20 cellular contexts compared by ENCODE assay signal in the genomic region with DNA sequence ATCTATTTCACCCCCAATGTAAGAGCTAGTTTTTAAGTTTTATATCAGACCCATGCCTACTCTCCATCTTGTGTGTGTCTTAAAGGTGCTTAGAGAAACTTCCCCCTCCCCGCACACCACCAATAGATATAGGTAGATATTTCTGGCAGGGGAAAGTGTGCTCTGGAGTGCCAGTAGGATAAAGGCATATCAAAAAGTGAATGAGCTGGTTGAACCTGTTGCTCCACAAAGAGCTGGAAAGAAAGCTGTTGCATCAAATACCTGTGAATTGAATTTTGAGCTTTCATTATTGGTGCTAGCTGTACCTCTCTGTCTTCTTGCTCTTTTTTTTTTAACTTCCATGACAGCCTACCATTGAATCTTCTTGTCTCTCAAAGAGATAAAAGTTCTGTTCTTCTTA. TPM values are rescaled to one million over a fixed set of nuclear protein-coding genes. Genes with fewer than 3 reads are reported as not detected.
A peak's percentile ranks its signal among the peaks of the same experiment; 100 is the strongest.
DNase-seq lines count a peak whose midpoint lies in the region; ATAC-seq lines count a peak whose summit lies in the region.
"Had no signal": no experiment of that assay in that cellular context is flagged by ENCODE, and none has a peak within 500 bp of the region (broad histone marks: within the 10 kb centered on the region; RNA-seq: fewer than 3 reads in every experiment).

No MANE protein-coding gene starts in this region.

- DNase-seq in T-helper 1 cell (no peak), ureter (ENCODE audit: low spot score) (no peak)
- DNase-seq in CD4-positive, alpha-beta memory T cell = no peak
- no peak for DNase-seq in activated T-helper 1 cell treated with anti-CD3 and anti-CD28 coated beads, Interleukin-12 subunit alpha, Interleukin-12 subunit beta, Interleukin-2, Interleukin-4 antibody, amounts not matched to agents 30 ng/mL and 10 ng/mL and 1 ng/mL, durations not matched to agents 14 hours and 24 hours and 36 hours (ENCODE audit: low spot score)
- DNase-seq in naive thymus-derived CD4-positive, alpha-beta T cell = no peak
- DNase-seq: activated naive CD4-positive, alpha-beta T cell treated with anti-CD3 and anti-CD28 coated beads for 36 hours; DMS79; H7; NCI-H1417; NCI-H2171; NCI-H774; SJCRH30; T-helper 9 cell had no signal

- peaks cover 29% of the 10 kb centered on the region for H3K36me3 Mint-ChIP-seq in T-helper 1 cell treated with Interleukin-12 subunit alpha and Interleukin-12 subunit beta and Interleukin-4 antibody, amounts not matched to agents 30 μg/mL and 1 μg/mL, for 36 hours (ENCODE audit: low read depth)
- H3K36me3 Mint-ChIP-seq in CD4-positive, alpha-beta memory T cell = peaks cover 22 to 43% of the 10 kb centered on the region in 2 donors
- peaks cover 27% of the 10 kb centered on the region for H3K36me3 Mint-ChIP-seq in activated T-helper 1 cell treated with anti-CD3 and anti-CD28 coated beads, Interleukin-12 subunit alpha, Interleukin-12 subunit beta, Interleukin-2, Interleukin-4 antibody, amounts not matched to agents 30 ng/mL and 10 ng/mL and 1 ng/mL, durations not matched to agents 14 hours and 24 hours and 36 hours (ENCODE audit: low read depth)
- peaks cover 4 to 21% (median 18%) of the 10 kb centered on the region in 5 donors for H3K36me3 Mint-ChIP-seq in naive thymus-derived CD4-positive, alpha-beta T cell

- H3K9me3 Mint-ChIP-seq in T-helper 1 cell treated with Interleukin-12 subunit alpha and Interleukin-12 subunit beta and Interleukin-4 antibody, amounts not matched to agents 30 μg/mL and 1 μg/mL, for 36 hours = no peaks in the 10 kb centered on the region
- H3K9me3 Mint-ChIP-seq in CD4-positive, alpha-beta memory T cell = no peaks in the 10 kb centered on the region
- no peaks in the 10 kb centered on the region for H3K9me3 Mint-ChIP-seq in activated T-helper 1 cell treated with anti-CD3 and anti-CD28 coated beads, Interleukin-12 subunit alpha, Interleukin-12 subunit beta, Interleukin-2, Interleukin-4 antibody, amounts not matched to agents 30 ng/mL and 10 ng/mL and 1 ng/mL, durations not matched to agents 14 hours and 24 hours and 36 hours
- H3K9me3 Mint-ChIP-seq in naive thymus-derived CD4-positive, alpha-beta T cell = no peaks in the 10 kb centered on the region
- H3K9me3 Mint-ChIP-seq: activated naive CD4-positive, alpha-beta T cell treated with anti-CD3 and anti-CD28 coated beads for 36 hours had no signal

- H3K27me3 ChIP-seq in CD4-positive, alpha-beta memory T cell (ENCODE audit: insufficient read depth, low read length) = no peaks in the 10 kb centered on the region
- H3K27me3 ChIP-seq in naive thymus-derived CD4-positive, alpha-beta T cell (ENCODE audit: control insufficient read depth in 2 of 2, insufficient read depth in 2 of 2, low read length in 2 of 2) = no peaks in the 10 kb centered on the region
- H3K27me3 ChIP-seq: SJCRH30, vagina had no signal

- H3K4me1 Mint-ChIP-seq in T-helper 1 cell treated with Interleukin-12 subunit alpha and Interleukin-12 subunit beta and Interleukin-4 antibody, amounts not matched to agents 30 μg/mL and 1 μg/mL, for 36 hours (ENCODE audit: low read depth) = peaks cover 69% of the 10 kb centered on the region
- peaks cover 63 to 95% (median 80%) of the 10 kb centered on the region in 4 donors for H3K4me1 Mint-ChIP-seq in CD4-positive, alpha-beta memory T cell
- H3K4me1 Mint-ChIP-seq in activated T-helper 1 cell treated with anti-CD3 and anti-CD28 coated beads, Interleukin-12 subunit alpha, Interleukin-12 subunit beta, Interleukin-2, Interleukin-4 antibody, amounts not matched to agents 30 ng/mL and 10 ng/mL and 1 ng/mL, durations not matched to agents 14 hours and 24 hours and 36 hours (ENCODE audit: low read depth) = peaks cover 79% of the 10 kb centered on the region
- peaks cover 68 to 95% (median 89%) of the 10 kb centered on the region in 7 donors for H3K4me1 Mint-ChIP-seq in naive thymus-derived CD4-positive, alpha-beta T cell

- ATAC-seq in naive thymus-derived CD4-positive, alpha-beta T cell = no peak
- no peak for ATAC-seq in HG03565 (IDR thresholded peaks at IDR 0.05; ENCODE audit: unreplicated experiment)
- ATAC-seq in HG02798 (IDR thresholded peaks at IDR 0.05; ENCODE audit: poor library complexity, unreplicated experiment) = no peak

- intact Hi-C loops in CD4-positive, alpha-beta memory T cell (cut with micrococcal nuclease) = no loop called here
- intact Hi-C loops in activated T-helper 1 cell treated with anti-CD3 and anti-CD28 coated beads, Interleukin-12 subunit alpha, Interleukin-12 subunit beta, Interleukin-2, Interleukin-4 antibody, amounts not matched to agents 30 ng/mL and 10 ng/mL and 1 ng/mL, durations not matched to agents 14 hours and 24 hours and 36 hours (cut with micrococcal nuclease) = no loop called here
- intact Hi-C loops in naive thymus-derived CD4-positive, alpha-beta T cell (cut with micrococcal nuclease) = no loop called here

- peak overlapping the region; percentile 9 for H3K27ac Mint-ChIP-seq in T-helper 1 cell treated with Interleukin-12 subunit alpha and Interleukin-12 subunit beta and Interleukin-4 antibody, amounts not matched to agents 30 μg/mL and 1 μg/mL, for 36 hours
- H3K27ac Mint-ChIP-seq in CD4-positive, alpha-beta memory T cell = peak overlapping the region; percentile 49 to 90 (median 85)
- H3K27ac Mint-ChIP-seq in activated T-helper 1 cell treated with anti-CD3 and anti-CD28 coated beads, Interleukin-12 subunit alpha, Interleukin-12 subunit beta, Interleukin-2, Interleukin-4 antibody, amounts not matched to agents 30 ng/mL and 10 ng/mL and 1 ng/mL, durations not matched to agents 14 hours and 24 hours and 36 hours = peak overlapping the region; percentile 66
- peak overlapping the region in 8 of 9 donors; percentile 32 to 84 (median 80) for H3K27ac Mint-ChIP-seq in naive thymus-derived CD4-positive, alpha-beta T cell
- H3K27ac Mint-ChIP-seq: activated naive CD4-positive, alpha-beta T cell treated with anti-CD3 and anti-CD28 coated beads for 36 hours had no signal

- no peak overlapping the region for H3K4me3 ChIP-seq in CD4-positive, alpha-beta memory T cell (ENCODE audit: low read length in 2 of 2)
- no peak overlapping the region for H3K4me3 ChIP-seq in naive thymus-derived CD4-positive, alpha-beta T cell (ENCODE audit: low read length)
- H3K4me3 ChIP-seq: lung, SJCRH30, vagina had no signal

- H3K4me3 Mint-ChIP-seq in T-helper 1 cell treated with Interleukin-12 subunit alpha and Interleukin-12 subunit beta and Interleukin-4 antibody, amounts not matched to agents 30 μg/mL and 1 μg/mL, for 36 hours = no peak overlapping the region
- peak overlapping the region in 2 of 8 donors; percentile 12 to 50 for H3K4me3 Mint-ChIP-seq in CD4-positive, alpha-beta memory T cell
- no peak overlapping the region for H3K4me3 Mint-ChIP-seq in activated T-helper 1 cell treated with anti-CD3 and anti-CD28 coated beads, Interleukin-12 subunit alpha, Interleukin-12 subunit beta, Interleukin-2, Interleukin-4 antibody, amounts not matched to agents 30 ng/mL and 10 ng/mL and 1 ng/mL, durations not matched to agents 14 hours and 24 hours and 36 hours
- H3K4me3 Mint-ChIP-seq in naive thymus-derived CD4-positive, alpha-beta T cell = peak overlapping the region in 7 of 10 donors; percentile 2 to 83 (median 39)
- H3K4me3 Mint-ChIP-seq: activated naive CD4-positive, alpha-beta T cell treated with anti-CD3 and anti-CD28 coated beads for 36 hours had no signal

- no peaks in the 10 kb centered on the region for H3K27me3 Mint-ChIP-seq in T-helper 1 cell treated with Interleukin-12 subunit alpha and Interleukin-12 subunit beta and Interleukin-4 antibody, amounts not matched to agents 30 μg/mL and 1 μg/mL, for 36 hours (ENCODE audit: low read depth)
- H3K27me3 Mint-ChIP-seq in CD4-positive, alpha-beta memory T cell = no peaks in the 10 kb centered on the region
- no peaks in the 10 kb centered on the region for H3K27me3 Mint-ChIP-seq in activated T-helper 1 cell treated with anti-CD3 and anti-CD28 coated beads, Interleukin-12 subunit alpha, Interleukin-12 subunit beta, Interleukin-2, Interleukin-4 antibody, amounts not matched to agents 30 ng/mL and 10 ng/mL and 1 ng/mL, durations not matched to agents 14 hours and 24 hours and 36 hours (ENCODE audit: insufficient read depth)
- H3K27me3 Mint-ChIP-seq in naive thymus-derived CD4-positive, alpha-beta T cell = no peaks in the 10 kb centered on the region

- no peaks in the 10 kb centered on the region for H3K9me3 ChIP-seq in CD4-positive, alpha-beta memory T cell (ENCODE audit: control insufficient read depth in 1 of 2, low read length in 2 of 2)
- H3K9me3 ChIP-seq in naive thymus-derived CD4-positive, alpha-beta T cell (ENCODE audit: control insufficient read depth in 2 of 3, low read length in 3 of 3) = no peaks in the 10 kb centered on the region
- H3K9me3 ChIP-seq: SJCRH30, vagina had no signal

- peak overlapping the region; percentile 8 for H3K27ac ChIP-seq in CD4-positive, alpha-beta memory T cell (ENCODE audit: low read depth, low read length)
- H3K27ac ChIP-seq in naive thymus-derived CD4-positive, alpha-beta T cell (ENCODE audit: low read depth, low read length) = peak overlapping the region; percentile 32
- H3K27ac ChIP-seq: C4-2B, parathyroid adenoma, SJCRH30, vagina had no signal

- POLR2A ChIA-PET in CD4-positive, alpha-beta memory T cell (lab: Charles Lee; ENCODE audit: partially characterized antibody) = interaction anchor here (0.8 to 6.9 kb wide), 6 partner anchors 10 to 59 kb away, joined by 3 to 40 read pairs (median 8); partner anchors contain the start of genes ARID1A and PIGV
- POLR2A ChIA-PET in naive thymus-derived CD4-positive, alpha-beta T cell (lab: Charles Lee) = interaction anchor here (1.1 to 5.6 kb wide), 7 partner anchors 9 to 36 kb away, joined by 4 to 31 read pairs (median 6); partner anchors contain the start of gene ARID1A

- peaks cover 74% of the 10 kb centered on the region for H3K4me1 ChIP-seq in CD4-positive, alpha-beta memory T cell (ENCODE audit: insufficient read depth, low read length)
- H3K4me1 ChIP-seq in naive thymus-derived CD4-positive, alpha-beta T cell (ENCODE audit: control insufficient read depth in 2 of 2, insufficient read depth in 2 of 2, low read length in 2 of 2) = peaks cover 40 to 51% of the 10 kb centered on the region in 2 donors

- CTCF ChIA-PET in CD4-positive, alpha-beta memory T cell (lab: Charles Lee; ENCODE audit: partially characterized antibody) = interaction anchor here (0.8 to 3.3 kb wide), 7 partner anchors 12 to 60 kb away, joined by 3 to 17 read pairs (median 3); partner anchors contain the start of gene PIGV
- CTCF ChIA-PET in naive thymus-derived CD4-positive, alpha-beta T cell (lab: Charles Lee) = interaction anchor here (1.2 to 2.4 kb wide), 6 partner anchors 14 to 61 kb away, joined by 3 to 19 read pairs (median 4); no protein-coding TSS in a partner anchor

- H3K36me3 ChIP-seq in CD4-positive, alpha-beta memory T cell (ENCODE audit: insufficient read depth, low read length) = peaks cover 36% of the 10 kb centered on the region
- H3K36me3 ChIP-seq in naive thymus-derived CD4-positive, alpha-beta T cell (ENCODE audit: control insufficient read depth in 2 of 3, insufficient read depth in 3 of 3, low read length in 3 of 3) = peaks cover 17 to 43% (median 18%) of the 10 kb centered on the region in 3 experiments

RNA-seq across cellular contexts. Expression of gene ARID1A, which starts 32.8 kb away (rescaled TPM):
- total RNA-seq in CD4-positive, alpha-beta memory T cell = 100 to 1,000 TPM; 112 to 127 TPM
- 10 to 100 TPM in 1 of 2 donors, 1 to 10 TPM in 1; 4.2 to 30.4 TPM for polyA plus RNA-seq in CD4-positive, alpha-beta memory T cell
- total RNA-seq in activated T-helper 1 cell treated with anti-CD3 and anti-CD28 coated beads, Interleukin-12 subunit alpha, Interleukin-12 subunit beta, Interleukin-2, Interleukin-4 antibody, amounts not matched to agents 30 ng/mL and 10 ng/mL and 1 ng/mL, durations not matched to agents 14 hours and 24 hours and 36 hours = 130 and 132 TPM in 2 replicates
- 100 to 1,000 TPM; 118 to 148 (median 131) TPM for total RNA-seq in naive thymus-derived CD4-positive, alpha-beta T cell
- polyA plus RNA-seq in naive thymus-derived CD4-positive, alpha-beta T cell = 10 to 100 TPM; 22.3 to 26.6 TPM
- total RNA-seq in ureter = 119 TPM

RNA-seq across cellular contexts. Expression of gene PIGV, which starts 59.1 kb away (rescaled TPM):
- total RNA-seq in CD4-positive, alpha-beta memory T cell = 10 to 100 TPM; 17.7 to 18.2 TPM
- polyA plus RNA-seq in CD4-positive, alpha-beta memory T cell = 10 to 100 TPM in 1 of 2 donors, 1 to 10 TPM in 1; 7.9 to 13.2 TPM
- total RNA-seq in activated T-helper 1 cell treated with anti-CD3 and anti-CD28 coated beads, Interleukin-12 subunit alpha, Interleukin-12 subunit beta, Interleukin-2, Interleukin-4 antibody, amounts not matched to agents 30 ng/mL and 10 ng/mL and 1 ng/mL, durations not matched to agents 14 hours and 24 hours and 36 hours = 18.5 and 22.6 TPM in 2 replicates
- 10 to 100 TPM in 4 of 5 experiments, 1 to 10 TPM in 1; 8.4 to 17.9 (median 16.7) TPM for total RNA-seq in naive thymus-derived CD4-positive, alpha-beta T cell
- 10 to 100 TPM in 1 of 2 donors, 1 to 10 TPM in 1; 7.0 to 11.3 TPM for polyA plus RNA-seq in naive thymus-derived CD4-positive, alpha-beta T cell
- total RNA-seq in ureter = 17.0 TPM

Comparison
In these comparisons a context has a peak if more than half of its experiments do, and no peak if none do; other contexts are left out.
1. H3K27ac Mint-ChIP-seq: peak in every context shown above with its lines; median percentile 85 in CD4-positive, alpha-beta memory T cell; 80 in naive thymus-derived CD4-positive, alpha-beta T cell; 66 in activated T-helper 1 cell treated with anti-CD3 and anti-CD28 coated beads, Interleukin-12 subunit alpha, Interleukin-12 subunit beta, Interleukin-2, Interleukin-4 antibody, amounts not matched to agents 30 ng/mL and 10 ng/mL and 1 ng/mL, durations not matched to agents 14 hours and 24 hours and 36 hours; 9 in T-helper 1 cell treated with Interleukin-12 subunit alpha and Interleukin-12 subunit beta and Interleukin-4 antibody, amounts not matched to agents 30 μg/mL and 1 μg/mL, for 36 hours.
2. H3K4me3 Mint-ChIP-seq: peak in naive thymus-derived CD4-positive, alpha-beta T cell (7 of 10); none in T-helper 1 cell treated with Interleukin-12 subunit alpha and Interleukin-12 subunit beta and Interleukin-4 antibody, amounts not matched to agents 30 μg/mL and 1 μg/mL, for 36 hours (single experiment) and activated T-helper 1 cell treated with anti-CD3 and anti-CD28 coated beads, Interleukin-12 subunit alpha, Interleukin-12 subunit beta, Interleukin-2, Interleukin-4 antibody, amounts not matched to agents 30 ng/mL and 10 ng/mL and 1 ng/mL, durations not matched to agents 14 hours and 24 hours and 36 hours (single experiment).